Comparison of ENCODE assay signal across 20 cellular contexts in genomic region chr21:34595457-34595856, GRCh38. TPM values are rescaled to one million over a fixed set of nuclear protein-coding genes. Genes with fewer than 3 reads are reported as not detected.
DNase-seq lines count a peak whose midpoint lies in the region; ATAC-seq and TF ChIP-seq lines count a peak whose summit lies in the region.
"Had no signal": no experiment of that assay in that cellular context is flagged by ENCODE, and none has a peak within 500 bp of the region (broad histone marks: within the 10 kb centered on the region; RNA-seq: fewer than 3 reads in every experiment).

No MANE protein-coding gene starts in this region.

- H3K79me1 ChIP-seq in H9 (ENCODE audit: insufficient read depth, low read depth, low read length, poor library complexity, severe bottlenecking) = no peaks in the 10 kb centered on the region

- H3K4me1 ChIP-seq in Peyer's patch (peaks cover 0 to 75% (median 4%) of the 10 kb centered on the region in 4 donors), rectal smooth muscle tissue (ENCODE audit: control insufficient read depth, insufficient read depth, low read length) (peaks cover 13% of the 10 kb centered on the region), H9 (ENCODE audit: insufficient read depth, low read length) (peaks cover 4% of the 10 kb centered on the region; the same call in 1 of the 2 replicates)
- H3K4me1 ChIP-seq: BLaER1 treated with 17β-estradiol and CSF1 and Interleukin-3, amounts not matched to agents 10 nM and 100 nM had no signal

- no peak overlapping the region for H2BK5ac ChIP-seq in H9 (ENCODE audit: insufficient read length, low read length)

- intact Hi-C loops in head of caudate nucleus (cut with DNase I) = no loop called here

- no peak for ATAC-seq in GM21423 (IDR thresholded peaks at IDR 0.05; ENCODE audit: unreplicated experiment)
- ATAC-seq: activated naive CD8-positive, alpha-beta T cell treated with anti-CD3 and anti-CD28 coated beads, Interleukin-2, amount 50 U/mL, for 24 hours; PC-3; stimulated activated naive B cell treated with anti-CD40 and anti-IgM and Interleukin-4, amounts not matched to agents 10 μg/mL and 1 μg/mL and 100 μg/mL, for 72 hours had no signal

- no peak for TF ChIP-seq CTCF in Peyer's patch (IDR thresholded peaks at IDR 0.05)
- no peak for TF ChIP-seq CTCF in H9 (conservative IDR thresholded peaks at IDR 0.05)

- H2BK15ac ChIP-seq in H9 (ENCODE audit: low read depth, low read length) = no peak overlapping the region

- no CpG with 5 or more reads among the region's 8 CpGs for WGBS in H9 (ENCODE audit: extremely low coverage, insufficient read length, low lambda C conversion rate)

- H3K27me3 ChIP-seq in Peyer's patch = no peaks in the 10 kb centered on the region
- H3K27me3 ChIP-seq in rectal smooth muscle tissue (ENCODE audit: control insufficient read depth, insufficient read depth, low read length) = no peaks in the 10 kb centered on the region
- H3K27me3 ChIP-seq in H9 (ENCODE audit: insufficient read depth, low read length) = no peaks in the 10 kb centered on the region
- H3K27me3 ChIP-seq: BLaER1 treated with 17β-estradiol and CSF1 and Interleukin-3, amounts not matched to agents 10 nM and 100 nM; neutrophil had no signal

- no peaks in the 10 kb centered on the region for H3K27me3 Mint-ChIP-seq in H9 (ENCODE audit: low read depth)
- H3K27me3 Mint-ChIP-seq: activated naive CD8-positive, alpha-beta T cell treated with anti-CD3 and anti-CD28 coated beads, Interleukin-2, amount 50 U/mL, for 24 hours; stimulated activated naive B cell treated with anti-CD40 and anti-IgM and Interleukin-4, amounts not matched to agents 10 μg/mL and 1 μg/mL and 100 μg/mL, for 72 hours had no signal

- H3K9me3 Mint-ChIP-seq in H9 = no peaks in the 10 kb centered on the region
- H3K9me3 Mint-ChIP-seq: activated CD4-positive, alpha-beta memory T cell treated with anti-CD3 and anti-CD28 coated beads, Interleukin-2, amount 10 ng/mL, durations not matched to agents 7 days and 5 days; activated naive CD8-positive, alpha-beta T cell treated with anti-CD3 and anti-CD28 coated beads, Interleukin-2, amount 50 U/mL, for 24 hours; stimulated activated naive B cell treated with anti-CD40 and anti-IgM and Interleukin-4, amounts not matched to agents 10 μg/mL and 1 μg/mL and 100 μg/mL, for 72 hours had no signal

- DNase-seq in HuH-7 (ENCODE audit: low spot score) (peak; percentile 34), Peyer's patch (no peak), head of caudate nucleus (peak in 26 of 42 donors; percentile 27 to 78 (median 52)), H9 (no peak), NCI-H1092 treated with DMSO at 0.1 percent for 48 hours (lab: John Stamatoyannopoulos, UW) (no peak)
- DNase-seq: activated CD4-positive, alpha-beta memory T cell treated with anti-CD3 and anti-CD28 coated beads, Interleukin-2, amount 10 ng/mL, durations not matched to agents 7 days and 5 days; activated CD4-positive, CD25-positive, alpha-beta regulatory T cell; activated effector memory CD4-positive, alpha-beta T cell treated with anti-CD3 and anti-CD28 coated beads, Interleukin-2, amount 50 U/mL, for 16 hours; activated naive CD8-positive, alpha-beta T cell treated with anti-CD3 and anti-CD28 coated beads, Interleukin-2, amount 50 U/mL, for 24 hours; cortex of kidney; H7; NCI-H1694; PC-3; SHP77 treated with DMSO at 0.1 percent for 48 hours; stimulated activated CD4-positive, alpha-beta T cell treated with anti-CD3 and anti-CD28 coated beads, Interleukin-4, amount 100 ng/mL, for 1 hour; stimulated activated naive B cell treated with anti-CD40 and anti-IgM and Interleukin-4, amounts not matched to agents 10 μg/mL and 1 μg/mL and 100 μg/mL, for 72 hours had no signal

- H2BK12ac ChIP-seq in H9 (ENCODE audit: insufficient read length, low read depth, low read length) = no peak overlapping the region

- no peaks in the 10 kb centered on the region for H3K79me2 ChIP-seq in H9 (ENCODE audit: insufficient read depth, low read length)

- TF ChIP-seq POLR2A in Peyer's patch (IDR thresholded peaks at IDR 0.05) = no peak

- H3K56ac ChIP-seq in H9 (ENCODE audit: insufficient read length, low read depth, low read length) = no peak overlapping the region

- no peak overlapping the region for H3K27ac Mint-ChIP-seq in H9
- H3K27ac Mint-ChIP-seq: activated CD4-positive, alpha-beta memory T cell treated with anti-CD3 and anti-CD28 coated beads, Interleukin-2, amount 10 ng/mL, durations not matched to agents 7 days and 5 days; activated naive CD8-positive, alpha-beta T cell treated with anti-CD3 and anti-CD28 coated beads, Interleukin-2, amount 50 U/mL, for 24 hours; stimulated activated naive B cell treated with anti-CD40 and anti-IgM and Interleukin-4, amounts not matched to agents 10 μg/mL and 1 μg/mL and 100 μg/mL, for 72 hours had no signal

- H3K4me1 Mint-ChIP-seq in H9 = peaks cover 9 to 10% of the 10 kb centered on the region in 2 experiments
- H3K4me1 Mint-ChIP-seq: activated CD4-positive, alpha-beta memory T cell treated with anti-CD3 and anti-CD28 coated beads, Interleukin-2, amount 10 ng/mL, durations not matched to agents 7 days and 5 days had no signal

- H3T11ph ChIP-seq in H9 (ENCODE audit: low read length) = no peak overlapping the region

- H3K36me3 ChIP-seq in Peyer's patch (no peaks in the 10 kb centered on the region), rectal smooth muscle tissue (ENCODE audit: control insufficient read depth, insufficient read depth, low read length) (no peaks in the 10 kb centered on the region)
- H3K36me3 ChIP-seq: BLaER1 treated with 17β-estradiol and CSF1 and Interleukin-3, amounts not matched to agents 10 nM and 100 nM; neutrophil had no signal

- H4K20me1 ChIP-seq in H9 (ENCODE audit: control insufficient read depth, insufficient read depth, insufficient read length) = no peaks in the 10 kb centered on the region

- no peaks in the 10 kb centered on the region for H3K9me3 ChIP-seq in Peyer's patch
- H3K9me3 ChIP-seq in H9 (ENCODE audit: control insufficient read depth, low read depth, low read length) = no peaks in the 10 kb centered on the region
- H3K9me3 ChIP-seq: BLaER1 treated with 17β-estradiol and CSF1 and Interleukin-3, amounts not matched to agents 10 nM and 100 nM; neutrophil had no signal

- no peak overlapping the region for H4K91ac ChIP-seq in H9 (ENCODE audit: insufficient read length, low read depth, low read length)

- no peak overlapping the region; the same call in 1 of the 2 replicates for H3K4ac ChIP-seq in H9 (ENCODE audit: low read depth, low read length)

- H2AFZ ChIP-seq in H9 (ENCODE audit: low read length) = no peak overlapping the region

- H2BK120ac ChIP-seq in H9 (ENCODE audit: low read depth, low read length, poor library complexity, severe bottlenecking) = no peak overlapping the region

- H3K36me3 Mint-ChIP-seq in H9 (ENCODE audit: insufficient read depth in 1 of 3, low read depth in 3 of 3) = no peaks in the 10 kb centered on the region

- no peak overlapping the region for H3K18ac ChIP-seq in H9 (ENCODE audit: insufficient read length, low read depth, low read length)

- no peak overlapping the region for H3K14ac ChIP-seq in H9 (ENCODE audit: insufficient read depth, low read length)

- no peak overlapping the region for H3K23ac ChIP-seq in H9 (ENCODE audit: insufficient read length, low read depth, low read length)

- H4K8ac ChIP-seq in H9 (replicated peaks; ENCODE audit: insufficient read length, low read depth, low read length) = no peak overlapping the region

- no peaks in the 10 kb centered on the region for H3K23me2 ChIP-seq in H9 (ENCODE audit: insufficient read length, low read depth, low read length, poor library complexity, severe bottlenecking)

- H3K9ac ChIP-seq in rectal smooth muscle tissue (ENCODE audit: low read length) = no peak overlapping the region
- H3K9ac ChIP-seq in H9 (ENCODE audit: extremely low read depth, insufficient read length, low read length) = no peak overlapping the region
- H3K9ac ChIP-seq: BLaER1 treated with 17β-estradiol and CSF1 and Interleukin-3, amounts not matched to agents 10 nM and 100 nM had no signal

- H2BK20ac ChIP-seq in H9 (ENCODE audit: low read depth, low read length, poor library complexity, severe bottlenecking) = no peak overlapping the region

- no peak overlapping the region for H2AK5ac ChIP-seq in H9 (ENCODE audit: insufficient read length, low read length)

- no peak overlapping the region for H3K4me2 ChIP-seq in H9 (ENCODE audit: insufficient read depth, insufficient read length, low read length)
- H3K4me2 ChIP-seq: BLaER1 treated with 17β-estradiol and CSF1 and Interleukin-3, amounts not matched to agents 10 nM and 100 nM had no signal

- H3K4me3 ChIP-seq in Peyer's patch = no peak overlapping the region
- H3K4me3 ChIP-seq in rectal smooth muscle tissue (ENCODE audit: low read length) = peak overlapping the region; percentile 1
- H3K4me3 ChIP-seq: BLaER1 treated with 17β-estradiol and CSF1 and Interleukin-3, amounts not matched to agents 10 nM and 100 nM had no signal

- no peak overlapping the region for H4K5ac ChIP-seq in H9 (ENCODE audit: insufficient read length, low read depth, low read length)

- H3K4me3 Mint-ChIP-seq in H9 = no peak overlapping the region
- H3K4me3 Mint-ChIP-seq: activated CD4-positive, alpha-beta memory T cell treated with anti-CD3 and anti-CD28 coated beads, Interleukin-2, amount 10 ng/mL, durations not matched to agents 7 days and 5 days; activated naive CD8-positive, alpha-beta T cell treated with anti-CD3 and anti-CD28 coated beads, Interleukin-2, amount 50 U/mL, for 24 hours; stimulated activated naive B cell treated with anti-CD40 and anti-IgM and Interleukin-4, amounts not matched to agents 10 μg/mL and 1 μg/mL and 100 μg/mL, for 72 hours had no signal

- H3K27ac ChIP-seq in Peyer's patch (peak overlapping the region in 3 of 4 donors; percentile 54 to 81 (median 80)), rectal smooth muscle tissue (ENCODE audit: low read depth, low read length) (no peak overlapping the region), H9 (ENCODE audit: insufficient read length, low read depth, low read length) (no peak overlapping the region)
- H3K27ac ChIP-seq: BLaER1 treated with 17β-estradiol and CSF1 and Interleukin-3, amounts not matched to agents 10 nM and 100 nM; neutrophil had no signal

RNA-seq across cellular contexts. Expression of gene RCAN1, which starts 19.5 kb away (rescaled TPM):
- total RNA-seq in Peyer's patch (10 to 100 TPM; 20.5 to 50.3 (median 26.2) TPM), H9 (2021) (5.7 and 7.0 TPM in 2 replicates)

Comparison
In these comparisons a context has a peak if more than half of its experiments do, and no peak if none do; other contexts are left out.
1. DNase-seq: peak in HuH-7 (single experiment) and head of caudate nucleus (26 of 42); none in Peyer's patch (0 of 3), H9 (single experiment) and NCI-H1092 treated with DMSO at 0.1 percent for 48 hours (single experiment).
2. H3K27ac ChIP-seq: peak in Peyer's patch (3 of 4); none in rectal smooth muscle tissue (single experiment) and H9 (single experiment).